12 cellular contexts compared by ENCODE assay signal in the genomic region with DNA sequence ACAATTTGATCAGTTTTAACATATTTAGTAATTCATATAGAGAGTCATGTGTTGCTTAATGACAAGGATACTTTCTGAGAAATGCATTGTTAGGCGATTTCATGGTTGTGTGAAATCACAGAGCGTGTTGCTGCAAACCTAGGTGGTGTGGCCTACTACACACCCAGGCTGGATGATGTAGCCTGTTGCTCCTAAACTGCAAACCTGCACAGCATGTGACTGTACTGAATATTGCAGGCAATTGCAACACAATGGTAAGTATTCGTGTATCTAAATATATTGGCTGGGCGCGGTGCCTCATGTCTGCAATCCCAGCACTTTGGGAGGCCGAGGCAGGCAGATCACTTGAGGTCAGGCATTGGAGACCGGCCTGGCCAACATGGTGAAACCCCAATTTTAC.
"Had no signal": no experiment of that assay in that cellular context is flagged by ENCODE, and none has a peak within 500 bp of the region (broad histone marks: within the 10 kb centered on the region; RNA-seq: fewer than 3 reads in every experiment).

No MANE protein-coding gene starts in this region.

- H3K4me1 ChIP-seq: pancreas had no signal

- H3K27ac ChIP-seq: ascending aorta, pancreas, tibial nerve had no signal

- H3K27me3 ChIP-seq: ascending aorta, pancreas had no signal

- ATAC-seq: left lobe of liver; pancreas; stimulated activated naive B cell treated with anti-CD40 and anti-IgM and Interleukin-4, amounts not matched to agents 10 μg/mL and 1 μg/mL and 100 μg/mL, for 72 hours had no signal

- H3K36me3 ChIP-seq: ascending aorta, pancreas, tibial nerve had no signal

- H3K4me3 ChIP-seq: ascending aorta, pancreas, tibial nerve had no signal

- H3K9me3 ChIP-seq: ascending aorta, pancreas had no signal

- DNase-seq: activated CD4-positive, alpha-beta T cell treated with anti-CD3 and anti-CD28 coated beads, Interleukin-2, amount 50 U/mL, for 1 hour; activated CD8-positive, alpha-beta memory T cell treated with anti-CD3 and anti-CD28 coated beads for 24 hours; activated naive CD4-positive, alpha-beta T cell; islet precursor cell; naive B cell; pancreas; stimulated activated CD4-positive, alpha-beta T cell treated with anti-CD3 and anti-CD28 coated beads, Interleukin-2, amount 100 ng/mL, for 48 hours; stimulated activated naive B cell treated with anti-CD40 and anti-IgM and Interleukin-4, amounts not matched to agents 10 μg/mL and 1 μg/mL and 100 μg/mL, for 72 hours; substantia nigra had no signal

- FAIRE-seq: pancreas had no signal
